8 cellular contexts compared by ENCODE assay signal in the genomic region with DNA sequence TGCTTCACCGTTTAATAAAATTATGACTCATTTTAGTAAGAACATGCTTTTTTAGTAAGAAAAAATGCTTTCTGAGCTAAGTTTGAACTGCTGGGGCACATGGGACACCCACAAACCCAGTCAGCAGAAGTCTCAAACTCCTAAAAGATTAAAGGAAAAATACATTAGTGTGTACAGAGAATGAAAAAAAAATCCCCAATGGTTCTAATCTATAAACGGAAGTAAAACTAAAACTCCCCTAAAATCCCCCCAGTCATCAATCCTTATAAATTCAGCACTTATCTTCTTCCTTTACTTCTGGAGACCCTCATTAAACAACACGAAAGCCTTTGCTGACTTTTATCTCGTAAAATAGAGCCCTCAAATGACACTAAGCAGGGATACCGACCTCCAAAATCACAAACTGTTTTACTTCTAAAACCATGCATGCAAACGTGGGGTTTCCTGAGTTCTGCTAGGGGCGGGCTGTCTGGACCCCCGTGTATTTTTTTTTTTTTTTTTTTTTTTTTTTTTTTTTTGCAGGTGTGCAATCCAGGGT. TPM values are rescaled to one million over a fixed set of nuclear protein-coding genes. Genes with fewer than 3 reads are reported as not detected.
DNase-seq lines count a peak whose midpoint lies in the region; ATAC-seq, FAIRE-seq and TF ChIP-seq lines count a peak whose summit lies in the region.

No MANE protein-coding gene starts in this region.

- 0 out of 2 replicates have a peak overlapping the region, but pooled peaks have one; percentile 12 for H3K4me3 ChIP-seq in K562
- peak overlapping the region; percentile 81 for H3K4me3 ChIP-seq in neuron (ENCODE audit: low read length)
- no peak overlapping the region for H3K4me3 ChIP-seq in trophoblast cell (ENCODE audit: low read depth, low read length)

- H2BK5ac ChIP-seq in trophoblast cell (ENCODE audit: low read depth, low read length, poor library complexity), result no peak overlapping the region

- no peak overlapping the region for H3K23ac ChIP-seq in trophoblast cell (ENCODE audit: low read length)

- H4K8ac ChIP-seq in trophoblast cell (ENCODE audit: low read depth, low read length), result no peak overlapping the region

- no peak for TF ChIP-seq POLR2A in K562 (conservative IDR thresholded peaks at IDR 0.05)

- H2AFZ ChIP-seq in K562 (ENCODE audit: low read depth, low read length), result peak overlapping the region; percentile 85
- H2AFZ ChIP-seq in neuron (ENCODE audit: low read depth, low read length), result no peak overlapping the region
- no peak overlapping the region for H2AFZ ChIP-seq in trophoblast cell (ENCODE audit: insufficient read depth, low read length, poor library complexity)

- H2BK12ac ChIP-seq in trophoblast cell (ENCODE audit: low read length), result no peak overlapping the region

- H3K27me3 ChIP-seq in K562 (ENCODE audit: control insufficient read depth in 2 of 2, insufficient read depth in 2 of 2, low read length in 2 of 2), result no peaks in the 10 kb centered on the region
- H3K27me3 ChIP-seq in neuron (ENCODE audit: insufficient read depth, low read length), result peaks cover 35% of the 10 kb centered on the region
- H3K27me3 ChIP-seq in trophoblast cell (ENCODE audit: insufficient read depth, low read length), result peaks cover 30% of the 10 kb centered on the region

- no peak for ATAC-seq in K562
- no peak for ATAC-seq in HG02610 (IDR thresholded peaks at IDR 0.05; ENCODE audit: unreplicated experiment)

- H3K79me2 ChIP-seq in K562 (ENCODE audit: control insufficient read depth, insufficient read depth, low read length) (peaks cover 43% of the 10 kb centered on the region), trophoblast cell (ENCODE audit: control insufficient read depth, insufficient read depth, low read length, poor library complexity) (no peaks in the 10 kb centered on the region)

- peaks cover 9% of the 10 kb centered on the region; the same call in 1 of the 3 replicates for H3K36me3 ChIP-seq in K562 (ENCODE audit: control insufficient read depth, insufficient read depth, low read length)
- H3K36me3 ChIP-seq in neuron (ENCODE audit: insufficient read depth, low read length), result no peaks in the 10 kb centered on the region
- no peaks in the 10 kb centered on the region for H3K36me3 ChIP-seq in trophoblast cell (ENCODE audit: control insufficient read depth in 1 of 2, insufficient read depth in 2 of 2, low read length in 2 of 2)

- no peaks in the 10 kb centered on the region for H4K20me1 ChIP-seq in K562 (replicated peaks; ENCODE audit: control insufficient read depth, insufficient read depth, low read length)

- H3K9me1 ChIP-seq in K562 (ENCODE audit: control insufficient read depth, insufficient read depth, low read length), result no peaks in the 10 kb centered on the region

- in situ Hi-C loops in KBM-7 (cut with MboI; ENCODE audit: low pct_unique_long_range_greater_than_20kb, low sequenced_read_pairs), result no loop called here
- in situ Hi-C loops in K562 (cut with MboI), result loop anchor here (10.0 kb wide), 1 partner anchor 245 kb away; no protein-coding TSS in a partner anchor

- intact Hi-C loops in K562 (cut with micrococcal nuclease), result loop anchor here (5.0 to 10.0 kb wide), 3 partner anchors 93 to 1225 kb away; a partner anchor contains a TSS

- peak overlapping the region; percentile 69; the same call in 2 of the 3 replicates for H3K27ac ChIP-seq in K562 (ENCODE audit: extremely low read depth, low read depth, low read length)
- H3K27ac ChIP-seq in trophoblast cell (ENCODE audit: low read depth, low read length), result no peak overlapping the region

- H3K79me1 ChIP-seq in trophoblast cell (ENCODE audit: low read length), result no peaks in the 10 kb centered on the region

- H3K4me2 ChIP-seq in K562 (ENCODE audit: insufficient read depth, low read length) (peak overlapping the region; percentile 67), trophoblast cell (ENCODE audit: low read length) (no peak overlapping the region)

- TF ChIP-seq RAD21 in K562 (CRISPR knock-in tag; conservative IDR thresholded peaks at IDR 0.05 in 1 of 2, IDR thresholded peaks at IDR 0.05 in 1 of 2), result no peak

- H3K9me3 ChIP-seq in K562 (replicated peaks; ENCODE audit: control insufficient read depth, insufficient read depth, low read depth, low read length), result no peaks in the 10 kb centered on the region
- H3K9me3 ChIP-seq in neuron (ENCODE audit: low read length), result peaks cover 2% of the 10 kb centered on the region
- H3K9me3 ChIP-seq in trophoblast cell (ENCODE audit: insufficient read depth, low read depth, low read length), result peaks cover 4% of the 10 kb centered on the region

- BruUV-seq in K562 (replicated peaks; lab: Mats Ljungman, UMichigan), result TSS peak; percentile 53

- POLR2A ChIA-PET in K562 (lab: Yijun Ruan, JAX), result interaction anchor here (0.9 to 1.4 kb wide), 4 partner anchors 13 to 143 kb away, joined by 3 to 7 read pairs (median 4); a partner anchor contains a TSS

- H2AK5ac ChIP-seq in trophoblast cell (ENCODE audit: low read length), result no peak overlapping the region

- 3% methylated on average over 7 of the region's 8 CpGs for WGBS in K562 (ENCODE audit: insufficient coverage, low coverage, missing lambda C conversion rate)
- WGBS in trophoblast cell (ENCODE audit: extremely low coverage, insufficient coverage, insufficient read length), result no CpG with 5 or more reads among the region's 8 CpGs

- no peak for FAIRE-seq in K562 (lab: Jason Lieb, UNC)
- FAIRE-seq in D721Med (lab: Jason Lieb, UNC), result no peak

- DNase-seq in EH (ENCODE audit: low read depth), result peak; percentile 27
- peak; percentile 48 for DNase-seq in KBM-7
- no peak for DNase-seq in K562 (ENCODE audit: extremely low read depth in 1 of 4, low spot score in 3 of 4)
- DNase-seq in trophoblast cell, result no peak
- DNase-seq in mucosa of gallbladder (ENCODE audit: low spot score), result no peak
- no peak for DNase-seq in D721Med (ENCODE audit: insufficient read length, low spot score)

- no peak overlapping the region for H3K14ac ChIP-seq in trophoblast cell (ENCODE audit: low read length)

- H3K18ac ChIP-seq in trophoblast cell (ENCODE audit: low read length), result no peak overlapping the region

- H3K4me1 ChIP-seq in K562 (replicated peaks in 1 of 2; ENCODE audit: control insufficient read depth in 2 of 2, insufficient read depth in 2 of 2, low read length in 2 of 2) (peaks cover 14 to 23% of the 10 kb centered on the region in 2 experiments), neuron (ENCODE audit: insufficient read depth, low read length) (peaks cover 20% of the 10 kb centered on the region), trophoblast cell (ENCODE audit: control insufficient read depth in 1 of 2, insufficient read depth in 2 of 2, low read length in 2 of 2) (peaks cover 10 to 16% of the 10 kb centered on the region in 2 experiments)

- H4K12ac ChIP-seq in trophoblast cell (ENCODE audit: low read depth, low read length), result no peak overlapping the region

- TF ChIP-seq CTCF in K562 (IDR thresholded peaks at IDR 0.05 in 2 of 3, conservative IDR thresholded peaks at IDR 0.05 in 1 of 3; ENCODE audit: insufficient read depth in 2 of 3, low read depth in 1 of 3, low read length in 3 of 3) (no peak), D721Med (IDR thresholded peaks at IDR 0.05; ENCODE audit: insufficient read depth, missing control alignments) (no peak)

- H3K9ac ChIP-seq in K562 (ENCODE audit: insufficient read depth in 1 of 2, low read depth in 2 of 2, low read length in 2 of 2), result peak overlapping the region in 1 of 2 experiments; percentile 60; a peak in 2 of 4 replicates
- no peak overlapping the region for H3K9ac ChIP-seq in trophoblast cell (ENCODE audit: low read length)

- TF ChIP-seq EP300 in K562 (IDR thresholded peaks at IDR 0.05; ENCODE audit: low read length), result no peak

- H3K4ac ChIP-seq in trophoblast cell (ENCODE audit: low read depth, low read length), result no peak overlapping the region

- CTCF ChIA-PET in K562 (lab: Yijun Ruan, JAX; ENCODE audit: low intra/inter-chr PET ratio), result no interaction called here

- H2BK120ac ChIP-seq in trophoblast cell (ENCODE audit: insufficient read depth, low read length, poor library complexity), result no peak overlapping the region

- H4K91ac ChIP-seq in trophoblast cell (ENCODE audit: low read depth, low read length), result no peak overlapping the region

TF ChIP-seq in K562, 482 proteins besides CTCF, POLR2A, EP300 and RAD21 (continues in another document):
- TF ChIP-seq PCBP2 (IDR thresholded peaks at IDR 0.05; ENCODE audit: low read depth, low read length, poor library complexity, severe bottlenecking) (no peak), MAZ (CRISPR knock-in tag; conservative IDR thresholded peaks at IDR 0.05 in 1 of 2, IDR thresholded peaks at IDR 0.05 in 1 of 2) (no peak), ILK (tag; IDR thresholded peaks at IDR 0.05; ENCODE audit: borderline replicate concordance, low read depth) (no peak), ZNF384 (IDR thresholded peaks at IDR 0.05; ENCODE audit: low read depth, low read length) (0 out of 2 replicates have a peak, but pooled peaks have one; percentile 24), ZNF347 (CRISPR knock-in tag; IDR thresholded peaks at IDR 0.05; ENCODE audit: low read depth) (no peak), NELFE (IDR thresholded peaks at IDR 0.05; ENCODE audit: insufficient read depth, insufficient read length) (no peak), PHF21A (IDR thresholded peaks at IDR 0.05; ENCODE audit: borderline replicate concordance, low read depth) (no peak), GATAD2B (IDR thresholded peaks at IDR 0.05; ENCODE audit: borderline replicate concordance) (no peak), SMC3 (conservative IDR thresholded peaks at IDR 0.05; ENCODE audit: insufficient read depth, low read depth, low read length) (no peak), ZFPM2 (CRISPR knock-in tag; IDR thresholded peaks at IDR 0.05) (no peak)

RNA-seq across cellular contexts. Expression of a gene that starts 1.1 kb away (rescaled TPM):
- total RNA-seq in K562 (2011; cell fraction: chromatin; rRNA removed; ENCODE audit: low replicate concordance), result 136 and 323 TPM in 2 replicates
- total RNA-seq in K562 (2011; cell fraction: nucleolus; rRNA removed), result 63.7 and 97.6 TPM in 2 replicates
- 152 and 301 TPM in 2 replicates for total RNA-seq in K562 (2011; cell fraction: nucleoplasm; rRNA removed)
- total RNA-seq in K562 (2014; rRNA removed), result 116 and 117 TPM in 2 replicates
- 149 and 170 TPM in 2 replicates for total RNA-seq in K562 (2014; rRNA removed; fragmentation: Illumina TruSeq; extraction: Trizol)
- 215 and 218 TPM in 2 replicates for total RNA-seq in K562 (2015; rRNA removed; fragmentation: Illumina TruSeq; extraction: Trizol)
- total RNA-seq in K562 (2021), result 140 and 142 TPM in 2 replicates
- polyA plus RNA-seq in K562 (2011; rRNA removed), result 82.6 and 94.1 TPM in 2 replicates
- 49.6 and 73.2 TPM in 2 replicates for polyA plus RNA-seq in K562 (2011; cell fraction: cytosol; rRNA removed)
- polyA plus RNA-seq in K562 (2011; cell fraction: nucleus; rRNA removed), result 131 and 141 TPM in 2 replicates
- polyA plus RNA-seq in K562 (2012), result 106 and 145 TPM in 2 replicates
- polyA plus RNA-seq in K562 (2014; fragmentation: Illumina TruSeq; extraction: Trizol), result 133 and 185 TPM in 2 replicates
- 10 to 100 TPM; 35.8 to 44.1 TPM for polyA plus RNA-seq in K562 (2014; fragmentation: Nextera tagmentation; extraction: Ambion mirVana)
- polyA plus RNA-seq in K562 (2014; rRNA removed), result 153 and 155 TPM in 2 replicates
- 153 and 187 TPM in 2 replicates for polyA minus RNA-seq in K562 (2011; rRNA and poly(A)+ RNA removed)
- 73.2 and 75.5 TPM in 2 replicates for polyA minus RNA-seq in K562 (2011; cell fraction: cytosol; rRNA and poly(A)+ RNA removed)
- 136 and 220 TPM in 2 replicates for polyA minus RNA-seq in K562 (2011; cell fraction: nucleus; rRNA and poly(A)+ RNA removed)
- polyA plus RNA-seq in trophoblast cell (2013), result 0.21 and 0.24 TPM in 2 replicates
- 2.0 TPM for total RNA-seq in mucosa of gallbladder

Comparison
In these comparisons a context has a peak if more than half of its experiments do, and no peak if none do; other contexts are left out.
1. DNase-seq: peak in EH (single experiment) and KBM-7 (single experiment); none in K562 (0 of 4), trophoblast cell (0 of 2), mucosa of gallbladder (single experiment) and D721Med (single experiment).
2. RNA of a gene that starts 1.1 kb away (total RNA-seq): 63.7 to 323 TPM in K562; 2.0 TPM in mucosa of gallbladder (single experiment); every median in the first group is over 10 times any median in the second.